ENCODE assay signal across 12 cellular contexts in the genomic region with DNA sequence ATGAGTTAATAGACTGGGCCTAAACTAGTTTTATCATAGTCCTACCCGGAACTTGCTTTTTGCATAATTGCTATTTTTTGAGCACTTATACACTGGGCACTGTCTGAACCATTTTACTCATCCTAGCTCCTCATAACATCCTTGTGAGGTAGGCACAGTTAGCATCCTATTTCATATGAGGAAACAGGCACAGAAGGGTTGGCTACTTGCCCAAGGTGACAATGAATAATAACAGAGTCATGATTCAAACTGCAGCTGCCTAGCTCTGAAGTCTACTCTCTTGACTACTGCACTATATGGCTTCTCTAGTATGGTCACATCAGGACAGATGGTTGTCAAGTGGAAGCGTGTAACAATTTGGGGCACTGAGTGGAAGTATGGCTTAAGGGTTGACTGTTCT. TPM values are rescaled to one million over a fixed set of nuclear protein-coding genes. Genes with fewer than 3 reads are reported as not detected.
DNase-seq lines count a peak whose midpoint lies in the region; ATAC-seq and TF ChIP-seq lines count a peak whose summit lies in the region.
"Had no signal": no experiment of that assay in that cellular context is flagged by ENCODE, and none has a peak within 500 bp of the region (broad histone marks: within the 10 kb centered on the region; RNA-seq: fewer than 3 reads in every experiment).

No MANE protein-coding gene starts in this region.

- peaks cover 5% of the 10 kb centered on the region for H3K4me1 Mint-ChIP-seq in activated CD4-positive, alpha-beta T cell treated with anti-CD3 and anti-CD28 coated beads for 36 hours
- peaks cover 5% of the 10 kb centered on the region for H3K4me1 Mint-ChIP-seq in stimulated activated effector memory CD8-positive, alpha-beta T cell treated with anti-CD3 and anti-CD28 coated beads, Interleukin-12 subunit alpha, Interleukin-12 subunit beta, amount 100 ng/mL, for 72 hours
- H3K4me1 Mint-ChIP-seq: activated naive CD8-positive, alpha-beta T cell treated with anti-CD3 and anti-CD28 coated beads, Interleukin-2, amount 50 U/mL, for 24 hours had no signal

- H3K36me3 Mint-ChIP-seq in activated CD4-positive, alpha-beta T cell treated with anti-CD3 and anti-CD28 coated beads for 36 hours (ENCODE audit: low read depth) = no peaks in the 10 kb centered on the region
- H3K36me3 Mint-ChIP-seq in stimulated activated effector memory CD8-positive, alpha-beta T cell treated with anti-CD3 and anti-CD28 coated beads, Interleukin-12 subunit alpha, Interleukin-12 subunit beta, amount 100 ng/mL, for 72 hours = no peaks in the 10 kb centered on the region

- H3K9me3 Mint-ChIP-seq in activated CD4-positive, alpha-beta T cell treated with anti-CD3 and anti-CD28 coated beads for 36 hours (ENCODE audit: low read depth) = no peaks in the 10 kb centered on the region
- H3K9me3 Mint-ChIP-seq in stimulated activated effector memory CD8-positive, alpha-beta T cell treated with anti-CD3 and anti-CD28 coated beads, Interleukin-12 subunit alpha, Interleukin-12 subunit beta, amount 100 ng/mL, for 72 hours = no peaks in the 10 kb centered on the region
- H3K9me3 Mint-ChIP-seq: activated naive CD8-positive, alpha-beta T cell treated with anti-CD3 and anti-CD28 coated beads, Interleukin-2, amount 50 U/mL, for 24 hours had no signal

- intact Hi-C loops in activated CD4-positive, alpha-beta T cell treated with anti-CD3 and anti-CD28 coated beads for 36 hours (cut with DNase I, micrococcal nuclease) = no loop called here

- no peak overlapping the region for H3K4me3 Mint-ChIP-seq in activated CD4-positive, alpha-beta T cell treated with anti-CD3 and anti-CD28 coated beads for 36 hours
- no peak overlapping the region for H3K4me3 Mint-ChIP-seq in stimulated activated effector memory CD8-positive, alpha-beta T cell treated with anti-CD3 and anti-CD28 coated beads, Interleukin-12 subunit alpha, Interleukin-12 subunit beta, amount 100 ng/mL, for 72 hours
- H3K4me3 Mint-ChIP-seq: activated naive CD8-positive, alpha-beta T cell treated with anti-CD3 and anti-CD28 coated beads, Interleukin-2, amount 50 U/mL, for 24 hours had no signal

- CTCF ChIA-PET in activated CD4-positive, alpha-beta T cell treated with anti-CD3 and anti-CD28 coated beads for 36 hours (lab: Charles Lee) = interaction anchor here (0.8 to 1.3 kb wide), 2 partner anchors 15 to 21 kb away, joined by 3 to 4 read pairs; no protein-coding TSS in a partner anchor
- CTCF ChIA-PET in HEK293T (lab: Yijun Ruan, JAX) = no interaction called here

- POLR2A ChIA-PET in activated CD4-positive, alpha-beta T cell treated with anti-CD3 and anti-CD28 coated beads for 36 hours (lab: Charles Lee) = interaction anchor here (0.6 kb wide), 1 partner anchor 383 kb away, joined by 3 read pairs; no protein-coding TSS in a partner anchor
- POLR2A ChIA-PET in HEK293T (lab: Yijun Ruan, JAX) = interaction anchor here (1.7 to 2.9 kb wide), 2 partner anchors 18 to 172 kb away, joined by 4 to 12 read pairs; a partner anchor contains a TSS

- H3K27me3 Mint-ChIP-seq in activated CD4-positive, alpha-beta T cell treated with anti-CD3 and anti-CD28 coated beads for 36 hours = peaks cover 2% of the 10 kb centered on the region
- H3K27me3 Mint-ChIP-seq: activated naive CD8-positive, alpha-beta T cell treated with anti-CD3 and anti-CD28 coated beads, Interleukin-2, amount 50 U/mL, for 24 hours had no signal

- DNase-seq in activated CD4-positive, alpha-beta T cell treated with anti-CD3 and anti-CD28 coated beads for 36 hours = no peak
- no peak for DNase-seq in activated CD4-positive, alpha-beta T cell treated with anti-CD3 and anti-CD28 coated beads, Interleukin-2, amount 50 U/mL, for 48 hours
- DNase-seq in NCI-H2227 treated with DMSO at 0.1 percent for 48 hours (lab: John Stamatoyannopoulos, UW) (peak; percentile 6), brain pericyte (ENCODE audit: low read depth, low spot score) (peak; percentile 17), middle frontal gyrus (ENCODE audit: extremely low spot score, low spot score) (no peak), HEK293T (ENCODE audit: extremely low spot score) (no peak)
- DNase-seq in stimulated activated effector memory CD8-positive, alpha-beta T cell treated with anti-CD3 and anti-CD28 coated beads, Interleukin-12 subunit alpha, Interleukin-12 subunit beta, amount 100 ng/mL, for 72 hours (ENCODE audit: low spot score in 2 of 2) = no peak
- DNase-seq: activated naive CD8-positive, alpha-beta T cell treated with anti-CD3 and anti-CD28 coated beads, Interleukin-2, amount 50 U/mL, for 24 hours; T-helper 2 cell; transverse colon had no signal

- H3K27ac Mint-ChIP-seq in activated CD4-positive, alpha-beta T cell treated with anti-CD3 and anti-CD28 coated beads for 36 hours = no peak overlapping the region
- no peak overlapping the region for H3K27ac Mint-ChIP-seq in stimulated activated effector memory CD8-positive, alpha-beta T cell treated with anti-CD3 and anti-CD28 coated beads, Interleukin-12 subunit alpha, Interleukin-12 subunit beta, amount 100 ng/mL, for 72 hours
- H3K27ac Mint-ChIP-seq: activated naive CD8-positive, alpha-beta T cell treated with anti-CD3 and anti-CD28 coated beads, Interleukin-2, amount 50 U/mL, for 24 hours had no signal

- peak; percentile 57 for ATAC-seq in activated CD4-positive, alpha-beta T cell treated with anti-CD3 and anti-CD28 coated beads for 36 hours
- peak; percentile 65 for ATAC-seq in stimulated activated effector memory CD8-positive, alpha-beta T cell treated with anti-CD3 and anti-CD28 coated beads, Interleukin-12 subunit alpha, Interleukin-12 subunit beta, amount 100 ng/mL, for 72 hours
- no peak for ATAC-seq in GM18858 (IDR thresholded peaks at IDR 0.05; ENCODE audit: unreplicated experiment)
- ATAC-seq: activated naive CD8-positive, alpha-beta T cell treated with anti-CD3 and anti-CD28 coated beads, Interleukin-2, amount 50 U/mL, for 24 hours; sciatic nerve had no signal

TF ChIP-seq in HEK293T, 16 proteins besides CTCF, POLR2A, EP300 and RAD21:
- TF ChIP-seq, protein P1, sequence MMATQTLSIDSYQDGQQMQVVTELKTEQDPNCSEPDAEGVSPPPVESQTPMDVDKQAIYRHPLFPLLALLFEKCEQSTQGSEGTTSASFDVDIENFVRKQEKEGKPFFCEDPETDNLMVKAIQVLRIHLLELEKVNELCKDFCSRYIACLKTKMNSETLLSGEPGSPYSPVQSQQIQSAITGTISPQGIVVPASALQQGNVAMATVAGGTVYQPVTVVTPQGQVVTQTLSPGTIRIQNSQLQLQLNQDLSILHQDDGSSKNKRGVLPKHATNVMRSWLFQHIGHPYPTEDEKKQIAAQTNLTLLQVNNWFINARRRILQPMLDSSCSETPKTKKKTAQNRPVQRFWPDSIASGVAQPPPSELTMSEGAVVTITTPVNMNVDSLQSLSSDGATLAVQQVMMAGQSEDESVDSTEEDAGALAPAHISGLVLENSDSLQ (IDR thresholded peaks at IDR 0.05) = no peak
- TF ChIP-seq FOXM1 (IDR thresholded peaks at IDR 0.05; ENCODE audit: borderline replicate concordance) = no peak
- no peak for TF ChIP-seq ARNT (IDR thresholded peaks at IDR 0.05)
- no peak for TF ChIP-seq LEF1 (IDR thresholded peaks at IDR 0.05; ENCODE audit: borderline replicate concordance)
- TF ChIP-seq FOXA1 (IDR thresholded peaks at IDR 0.05) = no peak
- TF ChIP-seq FOXK2 (IDR thresholded peaks at IDR 0.05) = no peak
- TF ChIP-seq SP1 (IDR thresholded peaks at IDR 0.05) = no peak
- TF ChIP-seq TARDBP (IDR thresholded peaks at IDR 0.05) = no peak
TF ChIP-seq in HEK293T: peak in this region for 0.

RNA-seq across cellular contexts. Expression of a gene that starts 18.2 kb away (rescaled TPM):
- total RNA-seq in activated CD4-positive, alpha-beta T cell treated with anti-CD3 and anti-CD28 coated beads for 36 hours = 10 to 100 TPM; 27.3 to 37.0 TPM

Comparison
In these comparisons a context has a peak if more than half of its experiments do, and no peak if none do; other contexts are left out.
1. DNase-seq: peak in NCI-H2227 treated with DMSO at 0.1 percent for 48 hours (single experiment) and brain pericyte (single experiment); none in activated CD4-positive, alpha-beta T cell treated with anti-CD3 and anti-CD28 coated beads for 36 hours (single experiment), activated CD4-positive, alpha-beta T cell treated with anti-CD3 and anti-CD28 coated beads, Interleukin-2, amount 50 U/mL, for 48 hours (0 of 2), stimulated activated effector memory CD8-positive, alpha-beta T cell treated with anti-CD3 and anti-CD28 coated beads, Interleukin-12 subunit alpha, Interleukin-12 subunit beta, amount 100 ng/mL, for 72 hours (0 of 2), middle frontal gyrus (single experiment) and HEK293T (single experiment).